1 cellular context compared by ENCODE assay signal in genomic region chr19:4456566-4456842, GRCh38.
TF ChIP-seq lines count a peak whose summit lies in the region.

No MANE protein-coding gene starts in this region.

TF ChIP-seq in endothelial cell of umbilical vein, 7 proteins besides CTCF, POLR2A, EP300 and RAD21:
- TF ChIP-seq EZH2 (IDR thresholded peaks at IDR 0.05; ENCODE audit: borderline replicate concordance, low read depth, low read length, severe bottlenecking) = no peak
- TF ChIP-seq JUN (IDR thresholded peaks at IDR 0.05; ENCODE audit: borderline replicate concordance, insufficient read depth, insufficient read length, low read depth) = no peak
TF ChIP-seq in endothelial cell of umbilical vein: peak in this region for 0.
